Comparison of ENCODE assay signal across 25 cellular contexts in genomic region chr12:121282072-121282742, GRCh38. TPM values are rescaled to one million over a fixed set of nuclear protein-coding genes. Genes with fewer than 3 reads are reported as not detected.
A peak's percentile ranks its signal among the peaks of the same experiment; 100 is the strongest.
DNase-seq lines count a peak whose midpoint lies in the region; ATAC-seq, FAIRE-seq and TF ChIP-seq lines count a peak whose summit lies in the region.
"Had no signal": no experiment of that assay in that cellular context is flagged by ENCODE, and none has a peak within 500 bp of the region (broad histone marks: within the 10 kb centered on the region; RNA-seq: fewer than 3 reads in every experiment).

No MANE protein-coding gene starts in this region.

- no peaks in the 10 kb centered on the region for H3K4me1 ChIP-seq in prostate gland (replicated peaks)

- H3K27me3 Mint-ChIP-seq in activated CD8-positive, alpha-beta T cell treated with anti-CD3 and anti-CD28 coated beads, Interleukin-2, amount 10 ng/mL, durations not matched to agents 7 days and 5 days (ENCODE audit: low read depth): no peaks in the 10 kb centered on the region
- no peaks in the 10 kb centered on the region for H3K27me3 Mint-ChIP-seq in activated CD8-positive, alpha-beta T cell treated with anti-CD3 and anti-CD28 coated beads for 36 hours
- H3K27me3 Mint-ChIP-seq in stimulated activated naive B cell treated with anti-CD40 and anti-IgM and Interleukin-4, amounts not matched to agents 10 μg/mL and 1 μg/mL and 100 μg/mL, for 72 hours: no peaks in the 10 kb centered on the region
- H3K27me3 Mint-ChIP-seq: activated CD4-positive, alpha-beta memory T cell treated with anti-CD3 and anti-CD28 coated beads, Interleukin-2, amount 10 ng/mL, durations not matched to agents 7 days and 5 days; naive thymus-derived CD4-positive, alpha-beta T cell had no signal

- H3K36me3 Mint-ChIP-seq in activated CD8-positive, alpha-beta T cell treated with anti-CD3 and anti-CD28 coated beads, Interleukin-2, amount 10 ng/mL, durations not matched to agents 7 days and 5 days (ENCODE audit: low read depth): peaks cover 21% of the 10 kb centered on the region
- H3K36me3 Mint-ChIP-seq in activated CD8-positive, alpha-beta T cell treated with anti-CD3 and anti-CD28 coated beads for 36 hours (ENCODE audit: low read depth): peaks cover 13% of the 10 kb centered on the region
- peaks cover 24 to 27% of the 10 kb centered on the region in 2 donors for H3K36me3 Mint-ChIP-seq in stimulated activated naive B cell treated with anti-CD40 and anti-IgM and Interleukin-4, amounts not matched to agents 10 μg/mL and 1 μg/mL and 100 μg/mL, for 72 hours

- H3K27ac Mint-ChIP-seq in activated CD8-positive, alpha-beta T cell treated with anti-CD3 and anti-CD28 coated beads, Interleukin-2, amount 10 ng/mL, durations not matched to agents 7 days and 5 days: peak overlapping the region; percentile 39
- H3K27ac Mint-ChIP-seq in activated CD8-positive, alpha-beta T cell treated with anti-CD3 and anti-CD28 coated beads for 36 hours: no peak overlapping the region
- H3K27ac Mint-ChIP-seq in stimulated activated naive B cell treated with anti-CD40 and anti-IgM and Interleukin-4, amounts not matched to agents 10 μg/mL and 1 μg/mL and 100 μg/mL, for 72 hours: no peak overlapping the region
- H3K27ac Mint-ChIP-seq: activated CD4-positive, alpha-beta memory T cell treated with anti-CD3 and anti-CD28 coated beads, Interleukin-2, amount 10 ng/mL, durations not matched to agents 7 days and 5 days; HFFc6 had no signal

- POLR2A ChIA-PET in activated CD8-positive, alpha-beta T cell treated with anti-CD3 and anti-CD28 coated beads, Interleukin-2, amount 10 ng/mL, durations not matched to agents 7 days and 5 days (lab: Charles Lee): no interaction called here
- POLR2A ChIA-PET in activated CD8-positive, alpha-beta T cell treated with anti-CD3 and anti-CD28 coated beads for 36 hours (lab: Charles Lee): interaction anchor here (0.7 kb wide), 1 partner anchor 43 kb away, joined by 3 read pairs; no protein-coding TSS in a partner anchor

- no peaks in the 10 kb centered on the region for H3K27me3 ChIP-seq in prostate gland (replicated peaks; ENCODE audit: insufficient read depth)
- H3K27me3 ChIP-seq: ovary, right lobe of liver had no signal

- H3K4me3 Mint-ChIP-seq in activated CD8-positive, alpha-beta T cell treated with anti-CD3 and anti-CD28 coated beads, Interleukin-2, amount 10 ng/mL, durations not matched to agents 7 days and 5 days: no peak overlapping the region
- H3K4me3 Mint-ChIP-seq in activated CD8-positive, alpha-beta T cell treated with anti-CD3 and anti-CD28 coated beads for 36 hours: no peak overlapping the region
- H3K4me3 Mint-ChIP-seq in stimulated activated naive B cell treated with anti-CD40 and anti-IgM and Interleukin-4, amounts not matched to agents 10 μg/mL and 1 μg/mL and 100 μg/mL, for 72 hours: no peak overlapping the region
- H3K4me3 Mint-ChIP-seq: activated CD4-positive, alpha-beta memory T cell treated with anti-CD3 and anti-CD28 coated beads, Interleukin-2, amount 10 ng/mL, durations not matched to agents 7 days and 5 days; HFFc6; naive thymus-derived CD4-positive, alpha-beta T cell had no signal

- H3K36me3 ChIP-seq in prostate gland: no peaks in the 10 kb centered on the region
- H3K36me3 ChIP-seq: ovary had no signal

- intact Hi-C loops in activated CD8-positive, alpha-beta T cell treated with anti-CD3 and anti-CD28 coated beads for 36 hours (cut with micrococcal nuclease): no loop called here
- intact Hi-C loops in Right ventricle myocardium superior (cut with DNase I): no loop called here
- intact Hi-C loops in prostate gland (cut with DNase I): no loop called here

- FAIRE-seq in H54 (lab: Jason Lieb, UNC): no peak
- FAIRE-seq: frontal cortex had no signal

- H3K9me3 ChIP-seq in prostate gland: no peaks in the 10 kb centered on the region
- H3K9me3 ChIP-seq: ovary, right lobe of liver had no signal

- no peak for DNase-seq in activated CD8-positive, alpha-beta T cell treated with anti-CD3 and anti-CD28 coated beads, Interleukin-2, amount 10 ng/mL, durations not matched to agents 7 days and 5 days
- no peak for DNase-seq in activated CD8-positive, alpha-beta T cell treated with anti-CD3 and anti-CD28 coated beads for 36 hours
- DNase-seq in Right ventricle myocardium superior (peak; percentile 43), prostate gland (ENCODE audit: low spot score) (no peak), islet precursor cell (no peak), GM13977 (ENCODE audit: low spot score) (no peak), H54 (ENCODE audit: insufficient read length, low spot score) (no peak)
- no peak for DNase-seq in stimulated activated naive B cell treated with anti-CD40 and anti-IgM and Interleukin-4, amounts not matched to agents 10 μg/mL and 1 μg/mL and 100 μg/mL, for 72 hours
- DNase-seq: 8988T; activated CD4-positive, alpha-beta memory T cell treated with anti-CD3 and anti-CD28 coated beads, Interleukin-2, amount 10 ng/mL, durations not matched to agents 7 days and 5 days; activated CD4-positive, CD25-positive, alpha-beta regulatory T cell; AML-193; amygdala; GF-D8; HFFc6; Kasumi-1; kidney glomerular epithelial cell; naive thymus-derived CD4-positive, alpha-beta T cell; NCI-H1694 treated with DMSO at 0.1 percent for 48 hours; NCI-H748 treated with DMSO at 0.1 percent for 48 hours; ovary; stimulated activated CD8-positive, alpha-beta memory T cell treated with anti-CD3 and anti-CD28 coated beads, Interleukin-4, amount 100 ng/mL, for 48 hours; T-helper 9 cell had no signal

- H3K9me3 Mint-ChIP-seq in activated CD8-positive, alpha-beta T cell treated with anti-CD3 and anti-CD28 coated beads, Interleukin-2, amount 10 ng/mL, durations not matched to agents 7 days and 5 days (ENCODE audit: insufficient read depth): no peaks in the 10 kb centered on the region
- no peaks in the 10 kb centered on the region for H3K9me3 Mint-ChIP-seq in activated CD8-positive, alpha-beta T cell treated with anti-CD3 and anti-CD28 coated beads for 36 hours
- peaks cover 2 to 3% of the 10 kb centered on the region in 2 donors for H3K9me3 Mint-ChIP-seq in stimulated activated naive B cell treated with anti-CD40 and anti-IgM and Interleukin-4, amounts not matched to agents 10 μg/mL and 1 μg/mL and 100 μg/mL, for 72 hours
- H3K9me3 Mint-ChIP-seq: activated CD4-positive, alpha-beta memory T cell treated with anti-CD3 and anti-CD28 coated beads, Interleukin-2, amount 10 ng/mL, durations not matched to agents 7 days and 5 days; HFFc6; naive thymus-derived CD4-positive, alpha-beta T cell had no signal

- H3K27ac ChIP-seq in prostate gland: peak overlapping the region; percentile 24 to 36
- H3K27ac ChIP-seq: ovary had no signal

- TF ChIP-seq POLR2A in prostate gland (IDR thresholded peaks at IDR 0.05) (no peak), H54 (IDR thresholded peaks at IDR 0.05; ENCODE audit: low read depth, low read length) (no peak)

- H3K4me3 ChIP-seq in prostate gland: no peak overlapping the region
- H3K4me3 ChIP-seq: ovary, right lobe of liver had no signal

- WGBS in prostate gland: 64% methylated on average over 10 of the region's 10 CpGs

- no peak for ATAC-seq in activated CD8-positive, alpha-beta T cell treated with anti-CD3 and anti-CD28 coated beads, Interleukin-2, amount 10 ng/mL, durations not matched to agents 7 days and 5 days
- ATAC-seq in activated CD8-positive, alpha-beta T cell treated with anti-CD3 and anti-CD28 coated beads for 36 hours: no peak
- ATAC-seq in Right ventricle myocardium superior (ENCODE audit: poor library complexity): peak; percentile 21
- ATAC-seq in stimulated activated naive B cell treated with anti-CD40 and anti-IgM and Interleukin-4, amounts not matched to agents 10 μg/mL and 1 μg/mL and 100 μg/mL, for 72 hours (replicated peaks): no peak
- ATAC-seq: naive thymus-derived CD4-positive, alpha-beta T cell; right lobe of liver had no signal

- CTCF ChIA-PET in activated CD8-positive, alpha-beta T cell treated with anti-CD3 and anti-CD28 coated beads, Interleukin-2, amount 10 ng/mL, durations not matched to agents 7 days and 5 days (lab: Charles Lee): no interaction called here
- CTCF ChIA-PET in activated CD8-positive, alpha-beta T cell treated with anti-CD3 and anti-CD28 coated beads for 36 hours (lab: Charles Lee): no interaction called here

- in situ Hi-C loops in GM13977 (cut with MboI; ENCODE audit: low pct_unique_long_range_greater_than_20kb, low sequenced_read_pairs, unreplicated experiment): no loop called here

- H3K4me1 Mint-ChIP-seq in activated CD8-positive, alpha-beta T cell treated with anti-CD3 and anti-CD28 coated beads, Interleukin-2, amount 10 ng/mL, durations not matched to agents 7 days and 5 days (ENCODE audit: low read depth): peaks cover 2% of the 10 kb centered on the region
- H3K4me1 Mint-ChIP-seq in activated CD8-positive, alpha-beta T cell treated with anti-CD3 and anti-CD28 coated beads for 36 hours (ENCODE audit: low read depth): peaks cover 3% of the 10 kb centered on the region
- H3K4me1 Mint-ChIP-seq in stimulated activated naive B cell treated with anti-CD40 and anti-IgM and Interleukin-4, amounts not matched to agents 10 μg/mL and 1 μg/mL and 100 μg/mL, for 72 hours: peaks cover 9 to 12% of the 10 kb centered on the region in 2 donors

- TF ChIP-seq CTCF in activated CD8-positive, alpha-beta T cell treated with anti-CD3 and anti-CD28 coated beads for 36 hours (IDR thresholded peaks at IDR 0.05): no peak
- TF ChIP-seq CTCF in prostate gland (IDR thresholded peaks at IDR 0.05): no peak
- TF ChIP-seq CTCF in GM13977 (IDR thresholded peaks at IDR 0.05; ENCODE audit: extremely low read depth, insufficient read depth, missing control alignments): no peak

RNA-seq across cellular contexts. Expression of gene CAMKK2, which starts 14.3 kb away (rescaled TPM):
- 10 to 100 TPM; 32.2 to 32.7 TPM for total RNA-seq in activated CD8-positive, alpha-beta T cell treated with anti-CD3 and anti-CD28 coated beads, Interleukin-2, amount 10 ng/mL, durations not matched to agents 7 days and 5 days
- 10 to 100 TPM; 25.2 to 28.0 TPM for total RNA-seq in activated CD8-positive, alpha-beta T cell treated with anti-CD3 and anti-CD28 coated beads for 36 hours
- total RNA-seq in Right ventricle myocardium superior: 14.8 TPM
- total RNA-seq in prostate gland: 10 to 100 TPM; 26.9 to 52.2 TPM
